ENCODE assay signal across 8 cellular contexts in genomic region chr5:1633605-1634336, GRCh38.
DNase-seq lines count a peak whose midpoint lies in the region; ATAC-seq, FAIRE-seq and TF ChIP-seq lines count a peak whose summit lies in the region.

No MANE protein-coding gene starts in this region.

- H3K9me3 ChIP-seq in A549 (no peaks in the 10 kb centered on the region), colonic mucosa (no peaks in the 10 kb centered on the region)

- intact Hi-C loops in colonic mucosa (cut with DNase I): no loop called here

- no peak for TF ChIP-seq EP300 in A549 (IDR thresholded peaks at IDR 0.05)

- no peaks in the 10 kb centered on the region for H3K27me3 ChIP-seq in colonic mucosa

- CTCF ChIA-PET in A549 (lab: Yijun Ruan, JAX): interaction anchor here (1.0 to 2.6 kb wide), 3 partner anchors 11 to 425 kb away, joined by 3 to 13 read pairs (median 4); no protein-coding TSS in a partner anchor

- H3K9ac ChIP-seq in colonic mucosa (ENCODE audit: low read depth in 2 of 2, low read length in 2 of 2): peak overlapping the region; percentile 68 to 71

- WGBS in A549 (ENCODE audit: missing lambda C conversion rate): 3% methylated on average over 28 of the region's 75 CpGs

- H3K4me2 ChIP-seq in A549: peak overlapping the region; percentile 71

- TF ChIP-seq RAD21 in A549 (conservative IDR thresholded peaks at IDR 0.05 in 1 of 2, IDR thresholded peaks at IDR 0.05 in 1 of 2): no peak

- TF ChIP-seq CTCF in A549 (IDR thresholded peaks at IDR 0.05) (no peak), colonic mucosa (IDR thresholded peaks at IDR 0.05) (no peak)

- no peaks in the 10 kb centered on the region for H3K36me3 ChIP-seq in colonic mucosa

- POLR2A ChIA-PET in A549 (lab: Yijun Ruan, JAX): interaction anchor here (0.7 to 1.1 kb wide), 5 partner anchors 10 to 248 kb away, joined by 3 to 7 read pairs (median 5); no protein-coding TSS in a partner anchor

- ATAC-seq in A549 (peak; percentile 89 to 96), GM18519 (IDR thresholded peaks at IDR 0.05; ENCODE audit: low FRiP score, unreplicated experiment) (peak; percentile 89), HG03045 (IDR thresholded peaks at IDR 0.05; ENCODE audit: unreplicated experiment) (peak; percentile 91), left lobe of liver (peak; percentile 99)

- H3K4me1 ChIP-seq in A549 (peaks cover 5% of the 10 kb centered on the region; the same call in 1 of the 3 replicates), colonic mucosa (no peaks in the 10 kb centered on the region)

- DNase-seq in A549 (ENCODE audit: low read depth in 1 of 2, low spot score in 1 of 2): peak; percentile 49 to 82
- peak; percentile 43 for DNase-seq in NCI-H2196 (lab: John Stamatoyannopoulos, UW; ENCODE audit: unreplicated experiment)
- DNase-seq in activated CD4-positive, alpha-beta T cell treated with anti-CD3 and anti-CD28 coated beads for 4 hours: peak; percentile 50 to 51
- DNase-seq in colonic mucosa: peak; percentile 88
- DNase-seq in left lobe of liver (ENCODE audit: low spot score): peak; percentile 84
- peak; percentile 78 to 82 for DNase-seq in stimulated activated CD4-positive, alpha-beta T cell treated with anti-CD3 and anti-CD28 coated beads, Interleukin-2, amount 100 ng/mL, for 24 hours

- H3K27ac ChIP-seq in A549: peak overlapping the region; percentile 90 to 97
- peak overlapping the region; percentile 85 for H3K27ac ChIP-seq in colonic mucosa

- H3K4me3 ChIP-seq in A549: peak overlapping the region; percentile 66
- peak overlapping the region; percentile 74 for H3K4me3 ChIP-seq in colonic mucosa

- no peak for FAIRE-seq in A549 (lab: Jason Lieb, UNC)

- TF ChIP-seq POLR2A in A549 (IDR thresholded peaks at IDR 0.05; ENCODE audit: low read length): peak; percentile 94

TF ChIP-seq in A549, 52 proteins besides CTCF, POLR2A, EP300 and RAD21:
- TF ChIP-seq, protein P1, sequence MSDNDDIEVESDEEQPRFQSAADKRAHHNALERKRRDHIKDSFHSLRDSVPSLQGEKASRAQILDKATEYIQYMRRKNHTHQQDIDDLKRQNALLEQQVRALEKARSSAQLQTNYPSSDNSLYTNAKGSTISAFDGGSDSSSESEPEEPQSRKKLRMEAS (IDR thresholded peaks at IDR 0.05): peak; percentile 93
- TF ChIP-seq CHD2 (IDR thresholded peaks at IDR 0.05; ENCODE audit: low read length, partially characterized antibody) (no peak), BHLHE40 (IDR thresholded peaks at IDR 0.05; ENCODE audit: low read depth, low read length) (no peak), NFE2L2 (conservative IDR thresholded peaks at IDR 0.05; ENCODE audit: low read length) (no peak), JUN (IDR thresholded peaks at IDR 0.05) (peak; percentile 57 to 88; a peak in 4 of 5 replicates), HOXB5 (CRISPR knock-in tag; IDR thresholded peaks at IDR 0.05) (no peak), FOSB (CRISPR knock-in tag; IDR thresholded peaks at IDR 0.05) (no peak), GATA3 (IDR thresholded peaks at IDR 0.05; ENCODE audit: borderline replicate concordance) (peak; percentile 49; the same call in 1 of the 2 replicates), MAZ (IDR thresholded peaks at IDR 0.05; ENCODE audit: borderline replicate concordance, low read depth, low read length) (0 out of 2 replicates have a peak, but pooled peaks have one; percentile 47), CBX2 (IDR thresholded peaks at IDR 0.05; ENCODE audit: borderline replicate concordance, low read depth) (no peak), HDAC2 (IDR thresholded peaks at IDR 0.05) (peak; percentile 61; the same call in 1 of the 2 replicates), PHF8 (IDR thresholded peaks at IDR 0.05; ENCODE audit: borderline replicate concordance, low read depth) (peak; percentile 89)
- TF ChIP-seq, protein P2, sequence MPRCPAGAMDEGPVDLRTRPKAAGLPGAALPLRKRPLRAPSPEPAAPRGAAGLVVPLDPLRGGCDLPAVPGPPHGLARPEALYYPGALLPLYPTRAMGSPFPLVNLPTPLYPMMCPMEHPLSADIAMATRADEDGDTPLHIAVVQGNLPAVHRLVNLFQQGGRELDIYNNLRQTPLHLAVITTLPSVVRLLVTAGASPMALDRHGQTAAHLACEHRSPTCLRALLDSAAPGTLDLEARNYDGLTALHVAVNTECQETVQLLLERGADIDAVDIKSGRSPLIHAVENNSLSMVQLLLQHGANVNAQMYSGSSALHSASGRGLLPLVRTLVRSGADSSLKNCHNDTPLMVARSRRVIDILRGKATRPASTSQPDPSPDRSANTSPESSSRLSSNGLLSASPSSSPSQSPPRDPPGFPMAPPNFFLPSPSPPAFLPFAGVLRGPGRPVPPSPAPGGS (IDR thresholded peaks at IDR 0.05): peak; percentile 87; the same call in 2 of the 3 replicates
- TF ChIP-seq, protein P3, sequence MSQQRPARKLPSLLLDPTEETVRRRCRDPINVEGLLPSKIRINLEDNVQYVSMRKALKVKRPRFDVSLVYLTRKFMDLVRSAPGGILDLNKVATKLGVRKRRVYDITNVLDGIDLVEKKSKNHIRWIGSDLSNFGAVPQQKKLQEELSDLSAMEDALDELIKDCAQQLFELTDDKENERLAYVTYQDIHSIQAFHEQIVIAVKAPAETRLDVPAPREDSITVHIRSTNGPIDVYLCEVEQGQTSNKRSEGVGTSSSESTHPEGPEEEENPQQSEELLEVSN (IDR thresholded peaks at IDR 0.05; ENCODE audit: borderline replicate concordance, low read depth): peak; percentile 87

Comparison
In these comparisons a context has a peak if more than half of its experiments do, and no peak if none do; other contexts are left out.
1. Peak in every context shown above with its lines: DNase-seq, ATAC-seq, H3K4me3 ChIP-seq and H3K27ac ChIP-seq.